Comparison of ENCODE assay signal across 19 cellular contexts in the genomic region with DNA sequence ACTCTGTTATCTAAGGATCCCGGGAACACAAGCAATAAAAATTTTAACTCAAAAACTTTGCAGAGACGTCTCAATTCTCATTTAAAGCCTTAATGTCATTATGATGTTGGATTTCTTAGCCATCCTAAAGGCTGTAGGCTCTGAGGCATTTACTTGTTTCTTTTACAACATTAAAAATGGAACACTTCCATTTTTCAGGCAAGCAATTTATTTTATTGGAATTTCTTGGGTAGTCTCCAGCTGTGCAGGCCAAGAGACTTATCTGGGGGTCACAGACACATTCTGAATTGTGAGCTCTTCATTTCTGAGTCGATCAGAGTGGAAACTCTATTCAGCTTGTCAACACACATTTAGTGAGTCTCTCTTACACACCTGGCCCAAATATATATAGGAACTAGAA. TPM values are rescaled to one million over a fixed set of nuclear protein-coding genes. Genes with fewer than 3 reads are reported as not detected.
DNase-seq lines count a peak whose midpoint lies in the region; ATAC-seq and TF ChIP-seq lines count a peak whose summit lies in the region.
"Had no signal": no experiment of that assay in that cellular context is flagged by ENCODE, and none has a peak within 500 bp of the region (broad histone marks: within the 10 kb centered on the region; RNA-seq: fewer than 3 reads in every experiment).

No MANE protein-coding gene starts in this region.

- H3K4me1 ChIP-seq in osteoblast (ENCODE audit: insufficient read depth, low read length) (peaks cover 14% of the 10 kb centered on the region), uterus (no peaks in the 10 kb centered on the region)
- H3K4me1 ChIP-seq: SJSA1 had no signal

- H4K20me1 ChIP-seq in osteoblast (ENCODE audit: insufficient read depth, low read length), result no peaks in the 10 kb centered on the region

- TF ChIP-seq CTCF in BJ (IDR thresholded peaks at IDR 0.05; ENCODE audit: insufficient read depth, low read depth, low read length) (no peak), osteoblast (IDR thresholded peaks at IDR 0.05; ENCODE audit: extremely low read depth, low read depth, low read length) (no peak), uterus (IDR thresholded peaks at IDR 0.05) (no peak)

- ATAC-seq in HG02610 (IDR thresholded peaks at IDR 0.05; ENCODE audit: unreplicated experiment) (no peak), esophagus mucosa (no peak)

- H3K9me3 ChIP-seq in osteoblast (ENCODE audit: low read depth, low read length) (no peaks in the 10 kb centered on the region), uterus (no peaks in the 10 kb centered on the region)
- H3K9me3 ChIP-seq: SJSA1 had no signal

- CTCF ChIA-PET in BJ (lab: Yijun Ruan, JAX), result interaction anchor here (0.6 kb wide), 1 partner anchor 220 kb away, joined by 3 read pairs; no protein-coding TSS in a partner anchor

- H3K27ac ChIP-seq in osteoblast (ENCODE audit: low read depth, low read length) (peak overlapping the region; percentile 18), uterus (no peak overlapping the region)
- H3K27ac ChIP-seq: PC-9, SJSA1 had no signal

- intact Hi-C loops in uterus (cut with DNase I; ENCODE audit: low total_unique reads), result no loop called here

- H3K36me3 ChIP-seq in BJ (ENCODE audit: control insufficient read depth, insufficient read depth, low read length) (no peaks in the 10 kb centered on the region), osteoblast (ENCODE audit: insufficient read depth, low read length) (no peaks in the 10 kb centered on the region), uterus (no peaks in the 10 kb centered on the region)
- H3K36me3 ChIP-seq: SJSA1 had no signal

- TF ChIP-seq POLR2A in uterus (IDR thresholded peaks at IDR 0.05), result no peak

- H3K4me2 ChIP-seq in osteoblast (ENCODE audit: insufficient read depth, low read length), result peak overlapping the region; percentile 21
- H3K4me2 ChIP-seq: PC-9 had no signal

- H3K27me3 ChIP-seq in BJ (ENCODE audit: control insufficient read depth, insufficient read depth, low read length) (no peaks in the 10 kb centered on the region), osteoblast (ENCODE audit: insufficient read depth, low read length) (no peaks in the 10 kb centered on the region), uterus (no peaks in the 10 kb centered on the region)
- H3K27me3 ChIP-seq: SJSA1 had no signal

- POLR2A ChIA-PET in BJ (lab: Charles Lee), result no interaction called here

- no peak overlapping the region for H3K4me3 ChIP-seq in BJ (ENCODE audit: low read depth, low read length)
- H3K4me3 ChIP-seq in osteoblast (ENCODE audit: insufficient read depth, low read length), result no peak overlapping the region
- H3K4me3 ChIP-seq in uterus, result no peak overlapping the region
- H3K4me3 ChIP-seq: PC-9, SJSA1 had no signal

- H2AFZ ChIP-seq in osteoblast (ENCODE audit: low read length), result no peak overlapping the region
- H2AFZ ChIP-seq: PC-9 had no signal

- DNase-seq in BJ (ENCODE audit: low read depth) (peak; percentile 22), GM04504 (ENCODE audit: low read depth) (peak; percentile 12), dedifferentiated amniotic fluid mesenchymal stem cell (ENCODE audit: extremely low spot score) (peak; percentile 11), osteoblast (ENCODE audit: insufficient read length, low spot score, missing footprints) (no peak), NCI-H2196 (lab: John Stamatoyannopoulos, UW; ENCODE audit: unreplicated experiment) (no peak), uterus (no peak)
- DNase-seq: ACHN; Calu3; CD4-positive, alpha-beta memory T cell; DMS79; KG1; NCI-H146; NCI-H2081 treated with DMSO at 0.1 percent for 48 hours; NCI-H2227 treated with DMSO at 0.1 percent for 48 hours; NCI-H524; PC-9 had no signal

- H3K79me2 ChIP-seq in osteoblast (ENCODE audit: insufficient read depth, low read length), result no peaks in the 10 kb centered on the region

RNA-seq across cellular contexts. Expression of a gene that starts 48.0 kb away (rescaled TPM):
- polyA plus RNA-seq in BJ (2011; rRNA removed), result 28.8 and 53.7 TPM in 2 replicates
- polyA minus RNA-seq in BJ (2011; rRNA and poly(A)+ RNA removed), result 24.6 and 34.1 TPM in 2 replicates
- total RNA-seq in osteoblast (110 and 128 TPM in 2 replicates), esophagus mucosa (52.0 TPM), uterus (100 to 1,000 TPM in 3 of 4 donors, 10 to 100 TPM in 1; 84.0 to 156 (median 106) TPM)

Comparison
In these comparisons a context has a peak if more than half of its experiments do, and no peak if none do; other contexts are left out.
1. DNase-seq: peak in BJ (single experiment), GM04504 (single experiment) and dedifferentiated amniotic fluid mesenchymal stem cell (single experiment); none in osteoblast (single experiment), NCI-H2196 (single experiment) and uterus (0 of 2).